Comparison of ENCODE assay signal across 16 cellular contexts in the genomic region with DNA sequence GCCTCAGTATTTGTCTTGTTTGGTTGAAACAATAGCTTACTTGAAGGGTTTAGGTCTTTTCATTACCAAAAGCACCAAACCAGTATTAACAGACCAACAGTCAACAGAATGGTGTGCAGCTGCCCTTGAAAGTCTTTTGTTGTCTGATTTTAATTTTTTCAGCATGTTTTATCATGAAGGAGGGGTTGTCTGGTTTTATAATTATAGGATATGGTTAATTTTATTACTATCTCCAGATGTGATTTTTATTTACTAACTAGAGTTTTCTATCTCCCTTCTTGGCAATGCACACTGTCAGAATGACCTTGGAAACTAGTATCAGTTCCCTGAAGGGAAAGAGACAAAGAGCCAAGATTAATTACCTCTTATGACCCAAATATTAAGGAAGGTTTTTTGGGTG. TPM values are rescaled to one million over a fixed set of nuclear protein-coding genes. Genes with fewer than 3 reads are reported as not detected.
DNase-seq lines count a peak whose midpoint lies in the region; ATAC-seq, FAIRE-seq and TF ChIP-seq lines count a peak whose summit lies in the region.
"Had no signal": no experiment of that assay in that cellular context is flagged by ENCODE, and none has a peak within 500 bp of the region (broad histone marks: within the 10 kb centered on the region; RNA-seq: fewer than 3 reads in every experiment).

No MANE protein-coding gene starts in this region.

- DNase-seq in BE2C = peak; percentile 26
- DNase-seq in CD8-positive, alpha-beta memory T cell = no peak
- no peak for DNase-seq in chondrocyte (ENCODE audit: low spot score)
- no peak for DNase-seq in central memory CD4-positive, alpha-beta T cell
- no peak for DNase-seq in NCI-H2171 (lab: John Stamatoyannopoulos, UW)
- no peak for DNase-seq in activated CD4-positive, alpha-beta T cell treated with anti-CD3 and anti-CD28 coated beads, Interleukin-2, amount 10 ng/mL, durations not matched to agents 7 days and 5 days
- DNase-seq: C1 segment of cervical spinal cord, Caco-2 had no signal

- no peak for TF ChIP-seq CTCF in BE2C (IDR thresholded peaks at IDR 0.05; ENCODE audit: low read depth, low read length)
- no peak for TF ChIP-seq CTCF in chondrocyte (IDR thresholded peaks at IDR 0.05)

- no peaks in the 10 kb centered on the region for H3K27me3 ChIP-seq in BE2C
- H3K27me3 ChIP-seq in CD8-positive, alpha-beta memory T cell (ENCODE audit: insufficient read depth, low read length, poor library complexity, severe bottlenecking) = no peaks in the 10 kb centered on the region

- H3K27ac ChIP-seq in CD8-positive, alpha-beta memory T cell (ENCODE audit: low read depth, low read length) = no peak overlapping the region
- H3K27ac ChIP-seq: 22Rv1 had no signal

- POLR2A ChIA-PET in CD8-positive, alpha-beta memory T cell (lab: Charles Lee) = no interaction called here
- POLR2A ChIA-PET in activated CD4-positive, alpha-beta T cell treated with anti-CD3 and anti-CD28 coated beads, Interleukin-2, amount 10 ng/mL, durations not matched to agents 7 days and 5 days (lab: Charles Lee) = no interaction called here

- H3K4me3 ChIP-seq in BE2C (ENCODE audit: low read depth, low read length) = no peak overlapping the region
- no peak overlapping the region for H3K4me3 ChIP-seq in CD8-positive, alpha-beta memory T cell (ENCODE audit: low read length)

- CTCF ChIA-PET in CD8-positive, alpha-beta memory T cell (lab: Charles Lee) = interaction anchor here (1.5 kb wide), 1 partner anchor 213 kb away, joined by 3 read pairs; no protein-coding TSS in a partner anchor
- CTCF ChIA-PET in activated CD4-positive, alpha-beta T cell treated with anti-CD3 and anti-CD28 coated beads, Interleukin-2, amount 10 ng/mL, durations not matched to agents 7 days and 5 days (lab: Charles Lee) = no interaction called here

- H3K27me3 Mint-ChIP-seq in CD8-positive, alpha-beta memory T cell = no peaks in the 10 kb centered on the region
- H3K27me3 Mint-ChIP-seq in chondrocyte (ENCODE audit: low read depth) = peaks cover 3% of the 10 kb centered on the region
- H3K27me3 Mint-ChIP-seq in activated CD4-positive, alpha-beta T cell treated with anti-CD3 and anti-CD28 coated beads, Interleukin-2, amount 10 ng/mL, durations not matched to agents 7 days and 5 days = no peaks in the 10 kb centered on the region

- no peaks in the 10 kb centered on the region for H3K36me3 ChIP-seq in BE2C
- no peaks in the 10 kb centered on the region for H3K36me3 ChIP-seq in CD8-positive, alpha-beta memory T cell (ENCODE audit: insufficient read depth, low read length)

- no peaks in the 10 kb centered on the region for H3K9me3 ChIP-seq in BE2C
- H3K9me3 ChIP-seq in CD8-positive, alpha-beta memory T cell (ENCODE audit: low read length) = no peaks in the 10 kb centered on the region
- H3K9me3 ChIP-seq: Caco-2 had no signal

- H3K27ac Mint-ChIP-seq in CD8-positive, alpha-beta memory T cell = peak overlapping the region in 5 of 8 donors; percentile 2 to 71 (median 57)
- no peak overlapping the region for H3K27ac Mint-ChIP-seq in chondrocyte (ENCODE audit: unreplicated experiment)
- no peak overlapping the region for H3K27ac Mint-ChIP-seq in activated CD4-positive, alpha-beta T cell treated with anti-CD3 and anti-CD28 coated beads, Interleukin-2, amount 10 ng/mL, durations not matched to agents 7 days and 5 days

- no peak overlapping the region for H3K4me3 Mint-ChIP-seq in CD8-positive, alpha-beta memory T cell
- H3K4me3 Mint-ChIP-seq in chondrocyte (ENCODE audit: unreplicated experiment) = no peak overlapping the region
- H3K4me3 Mint-ChIP-seq in activated CD4-positive, alpha-beta T cell treated with anti-CD3 and anti-CD28 coated beads, Interleukin-2, amount 10 ng/mL, durations not matched to agents 7 days and 5 days = no peak overlapping the region
- H3K4me3 Mint-ChIP-seq: CD8-positive, alpha-beta T cell had no signal

- H3K4me1 ChIP-seq in BE2C = peaks cover 9% of the 10 kb centered on the region
- peaks cover 27% of the 10 kb centered on the region for H3K4me1 ChIP-seq in CD8-positive, alpha-beta memory T cell (ENCODE audit: insufficient read depth, low read length)
- H3K4me1 ChIP-seq: Caco-2 had no signal

- no peak; the same call in 2 of the 3 replicates for ATAC-seq in SK-N-SH treated with all-trans-retinoic acid at 6 μM for 48 hours
- ATAC-seq: HCT116 had no signal

- peaks cover 32 to 47% (median 43%) of the 10 kb centered on the region in 3 donors for H3K4me1 Mint-ChIP-seq in CD8-positive, alpha-beta memory T cell
- H3K4me1 Mint-ChIP-seq in chondrocyte (ENCODE audit: low read depth) = no peaks in the 10 kb centered on the region
- peaks cover 24% of the 10 kb centered on the region for H3K4me1 Mint-ChIP-seq in activated CD4-positive, alpha-beta T cell treated with anti-CD3 and anti-CD28 coated beads, Interleukin-2, amount 10 ng/mL, durations not matched to agents 7 days and 5 days

- H3K36me3 Mint-ChIP-seq in CD8-positive, alpha-beta memory T cell = peaks cover 7 to 32% (median 9%) of the 10 kb centered on the region in 3 donors
- peaks cover 15% of the 10 kb centered on the region for H3K36me3 Mint-ChIP-seq in chondrocyte (ENCODE audit: low read depth)
- H3K36me3 Mint-ChIP-seq in activated CD4-positive, alpha-beta T cell treated with anti-CD3 and anti-CD28 coated beads, Interleukin-2, amount 10 ng/mL, durations not matched to agents 7 days and 5 days (ENCODE audit: low read depth) = peaks cover 8% of the 10 kb centered on the region

- peak; percentile 99 for FAIRE-seq in endometrium (lab: Jason Lieb, UNC)
- FAIRE-seq: H54 had no signal

- peaks cover 17 to 29% (median 24%) of the 10 kb centered on the region in 5 donors for H3K9me3 Mint-ChIP-seq in CD8-positive, alpha-beta memory T cell
- H3K9me3 Mint-ChIP-seq in chondrocyte (ENCODE audit: low read depth) = peaks cover 56% of the 10 kb centered on the region
- peaks cover 39% of the 10 kb centered on the region for H3K9me3 Mint-ChIP-seq in activated CD4-positive, alpha-beta T cell treated with anti-CD3 and anti-CD28 coated beads, Interleukin-2, amount 10 ng/mL, durations not matched to agents 7 days and 5 days

TF ChIP-seq in SK-N-SH treated with all-trans-retinoic acid at 6 μM for 48 hours, 23 proteins besides CTCF, POLR2A, EP300 and RAD21:
- TF ChIP-seq TCF4 (CRISPR knock-in tag; IDR thresholded peaks at IDR 0.05; ENCODE audit: borderline replicate concordance) (peak; percentile 86; the same call in 1 of the 2 replicates), ARNTL (CRISPR knock-in tag; IDR thresholded peaks at IDR 0.05; ENCODE audit: borderline replicate concordance, low read depth) (no peak), CSDC2 (CRISPR knock-in tag; IDR thresholded peaks at IDR 0.05) (no peak), ZNF70 (CRISPR knock-in tag; IDR thresholded peaks at IDR 0.05) (no peak)
TF ChIP-seq in SK-N-SH treated with all-trans-retinoic acid at 6 μM for 48 hours: peak in this region for 1.

RNA-seq across cellular contexts. Expression of a gene that starts 9.2 kb away (rescaled TPM):
- polyA plus RNA-seq in BE2C (2012; ENCODE audit: insufficient read depth, insufficient read length, low read depth) = not detected
- total RNA-seq in CD8-positive, alpha-beta memory T cell = not detected
- polyA plus RNA-seq in CD8-positive, alpha-beta memory T cell = not detected
- not detected in 3 replicates for total RNA-seq in chondrocyte
- total RNA-seq in activated CD4-positive, alpha-beta T cell treated with anti-CD3 and anti-CD28 coated beads, Interleukin-2, amount 10 ng/mL, durations not matched to agents 7 days and 5 days = not detected
- total RNA-seq: A673; Caco-2; CD8-positive, alpha-beta T cell; Daoy had no signal

Comparison
In these comparisons a context has a peak if more than half of its experiments do, and no peak if none do; other contexts are left out.
1. H3K27ac Mint-ChIP-seq: peak in CD8-positive, alpha-beta memory T cell (5 of 8); none in chondrocyte (single experiment) and activated CD4-positive, alpha-beta T cell treated with anti-CD3 and anti-CD28 coated beads, Interleukin-2, amount 10 ng/mL, durations not matched to agents 7 days and 5 days (single experiment).